20 cellular contexts compared by ENCODE assay signal in the genomic region with DNA sequence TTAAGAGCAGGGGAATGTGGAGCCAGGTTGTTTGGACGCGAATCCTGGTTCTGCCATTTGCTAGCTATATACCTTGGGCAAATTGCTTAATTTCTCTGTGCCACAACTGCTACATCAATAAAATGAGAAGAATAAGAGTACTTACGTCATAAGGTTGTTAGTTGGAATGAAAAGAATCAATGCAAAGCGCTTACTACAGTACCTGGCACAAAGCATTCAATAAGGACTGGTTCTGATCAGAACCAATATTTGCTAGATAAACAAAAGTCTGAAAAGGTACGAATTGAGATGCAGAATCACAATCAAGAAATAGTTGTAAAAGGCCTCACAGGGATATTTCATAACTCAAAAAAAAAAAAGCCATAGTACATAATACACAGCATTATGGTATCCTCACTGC. TPM values are rescaled to one million over a fixed set of nuclear protein-coding genes. Genes with fewer than 3 reads are reported as not detected.
DNase-seq lines count a peak whose midpoint lies in the region; ATAC-seq and TF ChIP-seq lines count a peak whose summit lies in the region.
"Had no signal": no experiment of that assay in that cellular context is flagged by ENCODE, and none has a peak within 500 bp of the region (broad histone marks: within the 10 kb centered on the region; RNA-seq: fewer than 3 reads in every experiment).

No MANE protein-coding gene starts in this region.

- TF ChIP-seq CTCF in MCF 10A (IDR thresholded peaks at IDR 0.05; ENCODE audit: unreplicated experiment) (no peak), breast epithelium (IDR thresholded peaks at IDR 0.05) (no peak), SK-N-SH (IDR thresholded peaks at IDR 0.05) (no peak)
- TF ChIP-seq CTCF in CD8-positive, alpha-beta T cell (IDR thresholded peaks at IDR 0.05), result no peak

- POLR2A ChIA-PET in MCF 10A (lab: Yijun Ruan, JAX), result interaction anchor here (1.2 kb wide), 1 partner anchor 11 kb away, joined by 3 read pairs; a partner anchor contains a TSS
- POLR2A ChIA-PET in CD8-positive, alpha-beta T cell (lab: Charles Lee), result no interaction called here
- POLR2A ChIA-PET in SK-N-SH (lab: Yijun Ruan, JAX), result no interaction called here

- H3K36me3 ChIP-seq in breast epithelium, result no peaks in the 10 kb centered on the region
- no peaks in the 10 kb centered on the region for H3K36me3 ChIP-seq in CD8-positive, alpha-beta T cell (ENCODE audit: insufficient read depth, low read length)
- no peaks in the 10 kb centered on the region for H3K36me3 ChIP-seq in SK-N-SH (replicated peaks in 1 of 2; ENCODE audit: control insufficient read depth in 1 of 2, insufficient read depth in 2 of 2, low read length in 1 of 2)
- H3K36me3 ChIP-seq: BE2C had no signal

- no peak for DNase-seq in MCF 10A (ENCODE audit: unreplicated experiment)
- no peak for DNase-seq in breast epithelium (ENCODE audit: low spot score in 2 of 2)
- no peak for DNase-seq in CD8-positive, alpha-beta T cell
- DNase-seq in central memory CD8-positive, alpha-beta T cell (ENCODE audit: low spot score in 2 of 2), result no peak
- no peak for DNase-seq in left colon
- DNase-seq in A172 (ENCODE audit: low spot score), result no peak
- no peak for DNase-seq in NCI-H2196 (lab: John Stamatoyannopoulos, UW; ENCODE audit: unreplicated experiment)
- DNase-seq in SK-N-SH, result no peak
- DNase-seq: ACHN; BE2C; C1 segment of cervical spinal cord; Caco-2; Calu3; CD4-positive, alpha-beta memory T cell; CD4-positive, CD25-positive, alpha-beta regulatory T cell; DMS79 treated with DMSO at 0.1 percent for 48 hours; GF-D8 had no signal

- CTCF ChIA-PET in MCF 10A (lab: Yijun Ruan, JAX) (interaction anchor here (0.9 kb wide), 1 partner anchor 44 kb away, joined by 4 read pairs; no protein-coding TSS in a partner anchor), SK-N-SH (lab: Yijun Ruan, JAX) (no interaction called here)
- CTCF ChIA-PET in CD8-positive, alpha-beta T cell (lab: Charles Lee), result no interaction called here

- H3K4me3 Mint-ChIP-seq in MCF 10A (ENCODE audit: unreplicated experiment), result no peak overlapping the region
- H3K4me3 Mint-ChIP-seq in CD8-positive, alpha-beta T cell, result no peak overlapping the region
- H3K4me3 Mint-ChIP-seq in central memory CD8-positive, alpha-beta T cell, result no peak overlapping the region
- H3K4me3 Mint-ChIP-seq: CD14-positive monocyte had no signal

- H3K9ac ChIP-seq in SK-N-SH, result no peak overlapping the region
- H3K9ac ChIP-seq: BLaER1 had no signal

- H3K4me1 ChIP-seq in breast epithelium (no peaks in the 10 kb centered on the region), SK-N-SH (ENCODE audit: control insufficient read depth in 1 of 2, insufficient read depth in 2 of 2, low read depth in 1 of 2, low read length in 1 of 2) (no peaks in the 10 kb centered on the region)
- peaks cover 5% of the 10 kb centered on the region for H3K4me1 ChIP-seq in CD8-positive, alpha-beta T cell (ENCODE audit: insufficient read depth, low read length)
- H3K4me1 ChIP-seq: BE2C, BLaER1, Caco-2 had no signal

- H3K27ac ChIP-seq in breast epithelium (no peak overlapping the region), SK-N-SH (ENCODE audit: low read depth in 2 of 2, low read length in 1 of 2) (no peak overlapping the region)
- H3K27ac ChIP-seq in CD8-positive, alpha-beta T cell (ENCODE audit: low read depth, low read length), result no peak overlapping the region
- H3K27ac ChIP-seq: 22Rv1, BLaER1 had no signal

- H3K9me2 ChIP-seq in SK-N-SH, result no peaks in the 10 kb centered on the region

- H3K27me3 Mint-ChIP-seq in MCF 10A (ENCODE audit: insufficient read depth, unreplicated experiment), result no peaks in the 10 kb centered on the region
- H3K27me3 Mint-ChIP-seq in CD8-positive, alpha-beta T cell (ENCODE audit: low read depth), result no peaks in the 10 kb centered on the region
- H3K27me3 Mint-ChIP-seq in central memory CD8-positive, alpha-beta T cell, result no peaks in the 10 kb centered on the region
- H3K27me3 Mint-ChIP-seq: CD4-positive, alpha-beta memory T cell; CD4-positive, CD25-positive, alpha-beta regulatory T cell had no signal

- H3K79me2 ChIP-seq in SK-N-SH (ENCODE audit: insufficient read depth), result peaks cover 86% of the 10 kb centered on the region

- no peak for TF ChIP-seq RAD21 in SK-N-SH (IDR thresholded peaks at IDR 0.05; ENCODE audit: low read length)

- no peaks in the 10 kb centered on the region for H3K27me3 ChIP-seq in breast epithelium
- no peaks in the 10 kb centered on the region for H3K27me3 ChIP-seq in CD8-positive, alpha-beta T cell (ENCODE audit: insufficient read depth, low read length)
- H3K27me3 ChIP-seq in SK-N-SH (ENCODE audit: insufficient read depth), result no peaks in the 10 kb centered on the region
- H3K27me3 ChIP-seq: BE2C, BLaER1 had no signal

- no peak for TF ChIP-seq EP300 in SK-N-SH (IDR thresholded peaks at IDR 0.05; ENCODE audit: borderline replicate concordance in 1 of 2, low read depth in 1 of 2, low read length in 1 of 2)

- ATAC-seq in CD8-positive, alpha-beta T cell, result no peak
- ATAC-seq in central memory CD8-positive, alpha-beta T cell (replicated peaks; ENCODE audit: extremely low read depth, poor library complexity, severe bottlenecking), result no peak
- peak; percentile 31 for ATAC-seq in left colon

- peaks cover 51% of the 10 kb centered on the region for H4K20me1 ChIP-seq in SK-N-SH (ENCODE audit: insufficient read depth)

- H3K4me1 Mint-ChIP-seq in MCF 10A (ENCODE audit: insufficient read depth, unreplicated experiment), result peaks cover 13% of the 10 kb centered on the region
- H3K4me1 Mint-ChIP-seq in CD8-positive, alpha-beta T cell (ENCODE audit: low read depth), result peaks cover 37% of the 10 kb centered on the region
- H3K4me1 Mint-ChIP-seq in central memory CD8-positive, alpha-beta T cell, result peaks cover 34% of the 10 kb centered on the region
- H3K4me1 Mint-ChIP-seq: CD14-positive monocyte had no signal

- H3K36me3 Mint-ChIP-seq in MCF 10A (ENCODE audit: insufficient read depth, unreplicated experiment), result peaks cover 25% of the 10 kb centered on the region
- H3K36me3 Mint-ChIP-seq in CD8-positive, alpha-beta T cell, result peaks cover 37% of the 10 kb centered on the region
- H3K36me3 Mint-ChIP-seq in central memory CD8-positive, alpha-beta T cell (ENCODE audit: insufficient read depth), result peaks cover 9% of the 10 kb centered on the region

- WGBS in SK-N-SH (ENCODE audit: low lambda C conversion rate), result 97% methylated on average over 5 of the region's 5 CpGs

- no peaks in the 10 kb centered on the region for H3K9me3 ChIP-seq in breast epithelium
- H3K9me3 ChIP-seq in CD8-positive, alpha-beta T cell (ENCODE audit: low read length), result no peaks in the 10 kb centered on the region
- H3K9me3 ChIP-seq in SK-N-SH, result no peaks in the 10 kb centered on the region; the same call in 1 of the 2 replicates
- H3K9me3 ChIP-seq: BE2C, Caco-2 had no signal

- no peak overlapping the region for H3K4me3 ChIP-seq in breast epithelium
- H3K4me3 ChIP-seq in CD8-positive, alpha-beta T cell (ENCODE audit: low read depth, low read length), result no peak overlapping the region
- no peak overlapping the region for H3K4me3 ChIP-seq in SK-N-SH (ENCODE audit: low read depth in 2 of 2, low read length in 1 of 2)
- H3K4me3 ChIP-seq: BLaER1 had no signal

- TF ChIP-seq POLR2A in breast epithelium (IDR thresholded peaks at IDR 0.05), result no peak

- H3F3A ChIP-seq in SK-N-SH (replicated peaks; ENCODE audit: insufficient read depth), result no peaks in the 10 kb centered on the region

- no TSS peak for BruUV-seq in MCF 10A (replicated peaks; lab: Mats Ljungman, UMichigan)

- no peaks in the 10 kb centered on the region for H3K9me3 Mint-ChIP-seq in MCF 10A (ENCODE audit: unreplicated experiment)
- H3K9me3 Mint-ChIP-seq in CD8-positive, alpha-beta T cell, result no peaks in the 10 kb centered on the region
- H3K9me3 Mint-ChIP-seq in central memory CD8-positive, alpha-beta T cell, result no peaks in the 10 kb centered on the region
- H3K9me3 Mint-ChIP-seq: CD14-positive monocyte; CD4-positive, alpha-beta memory T cell had no signal

- intact Hi-C loops in MCF 10A (cut with micrococcal nuclease), result no loop called here
- intact Hi-C loops in breast epithelium (cut with DNase I; ENCODE audit: low total_unique reads), result no loop called here
- intact Hi-C loops in CD8-positive, alpha-beta T cell (cut with DNase I, micrococcal nuclease), result no loop called here
- intact Hi-C loops in left colon (cut with DNase I, micrococcal nuclease), result no loop called here

- H2AFZ ChIP-seq in SK-N-SH (ENCODE audit: low read depth), result no peak overlapping the region

- no peak overlapping the region for H3K4me2 ChIP-seq in SK-N-SH
- H3K4me2 ChIP-seq: BLaER1 had no signal

- H3K27ac Mint-ChIP-seq in MCF 10A (ENCODE audit: low read depth, unreplicated experiment), result peak overlapping the region; percentile 13
- peak overlapping the region; percentile 39 for H3K27ac Mint-ChIP-seq in CD8-positive, alpha-beta T cell
- peak overlapping the region; percentile 7 for H3K27ac Mint-ChIP-seq in central memory CD8-positive, alpha-beta T cell (ENCODE audit: low read depth)
- H3K27ac Mint-ChIP-seq: CD14-positive monocyte had no signal

RNA-seq across cellular contexts. Expression of a gene that starts 11.2 kb away (rescaled TPM):
- total RNA-seq in MCF 10A (2022) (19.6 and 28.5 TPM in 2 replicates), breast epithelium (10 to 100 TPM; 32.5 to 38.9 (median 34.1) TPM), left colon (10 to 100 TPM; 39.4 to 40.1 TPM)
- 10 to 100 TPM; 31.2 to 34.1 TPM for total RNA-seq in CD8-positive, alpha-beta T cell
- 27.3 and 44.3 TPM in 2 replicates for total RNA-seq in A172 (2014; rRNA removed; shearing (Covaris generic))
- 10.0 and 10.4 TPM in 2 replicates for polyA plus RNA-seq in SK-N-SH (2012; rRNA removed)
- polyA plus RNA-seq in SK-N-SH (2012; cell fraction: cytosol; rRNA removed), result 5.6 and 6.9 TPM in 2 replicates
- 9.9 and 11.9 TPM in 2 replicates for polyA plus RNA-seq in SK-N-SH (2012; cell fraction: nucleus; rRNA removed)

RNA-seq across cellular contexts. Expression of a gene that starts 34.4 kb away (rescaled TPM):
- 6.8 and 8.5 TPM in 2 replicates for total RNA-seq in MCF 10A (2022)
- total RNA-seq in breast epithelium, result 1 to 10 TPM; 1.6 to 9.1 (median 3.5) TPM
- 10 to 100 TPM; 18.1 to 19.1 TPM for total RNA-seq in CD8-positive, alpha-beta T cell
- total RNA-seq in left colon, result 1 to 10 TPM; 4.5 to 6.4 TPM
- 5.2 and 7.4 TPM in 2 replicates for total RNA-seq in A172 (2014; rRNA removed; shearing (Covaris generic))
- polyA plus RNA-seq in SK-N-SH (2012; rRNA removed), result 2.4 and 3.3 TPM in 2 replicates
- 2.7 and 3.3 TPM in 2 replicates for polyA plus RNA-seq in SK-N-SH (2012; cell fraction: cytosol; rRNA removed)
- 1.5 and 2.3 TPM in 2 replicates for polyA plus RNA-seq in SK-N-SH (2012; cell fraction: nucleus; rRNA removed)

RNA-seq across cellular contexts. Expression of a gene that starts 34.8 kb away (rescaled TPM):
- total RNA-seq in MCF 10A (2022) (75.1 and 91.7 TPM in 2 replicates), breast epithelium (100 to 1,000 TPM in 1 of 3 donors, 10 to 100 TPM in 2; 84.2 to 113 (median 87.5) TPM), left colon (10 to 100 TPM; 51.3 to 57.6 TPM)
- 100 to 1,000 TPM; 117 to 137 TPM for total RNA-seq in CD8-positive, alpha-beta T cell
- total RNA-seq in A172 (2014; rRNA removed; shearing (Covaris generic)), result 66.5 and 93.3 TPM in 2 replicates
- polyA plus RNA-seq in SK-N-SH (2012; rRNA removed), result 39.4 and 52.8 TPM in 2 replicates
- 28.1 and 34.1 TPM in 2 replicates for polyA plus RNA-seq in SK-N-SH (2012; cell fraction: cytosol; rRNA removed)
- polyA plus RNA-seq in SK-N-SH (2012; cell fraction: nucleus; rRNA removed), result 65.1 and 87.3 TPM in 2 replicates
